In the genomic region with DNA sequence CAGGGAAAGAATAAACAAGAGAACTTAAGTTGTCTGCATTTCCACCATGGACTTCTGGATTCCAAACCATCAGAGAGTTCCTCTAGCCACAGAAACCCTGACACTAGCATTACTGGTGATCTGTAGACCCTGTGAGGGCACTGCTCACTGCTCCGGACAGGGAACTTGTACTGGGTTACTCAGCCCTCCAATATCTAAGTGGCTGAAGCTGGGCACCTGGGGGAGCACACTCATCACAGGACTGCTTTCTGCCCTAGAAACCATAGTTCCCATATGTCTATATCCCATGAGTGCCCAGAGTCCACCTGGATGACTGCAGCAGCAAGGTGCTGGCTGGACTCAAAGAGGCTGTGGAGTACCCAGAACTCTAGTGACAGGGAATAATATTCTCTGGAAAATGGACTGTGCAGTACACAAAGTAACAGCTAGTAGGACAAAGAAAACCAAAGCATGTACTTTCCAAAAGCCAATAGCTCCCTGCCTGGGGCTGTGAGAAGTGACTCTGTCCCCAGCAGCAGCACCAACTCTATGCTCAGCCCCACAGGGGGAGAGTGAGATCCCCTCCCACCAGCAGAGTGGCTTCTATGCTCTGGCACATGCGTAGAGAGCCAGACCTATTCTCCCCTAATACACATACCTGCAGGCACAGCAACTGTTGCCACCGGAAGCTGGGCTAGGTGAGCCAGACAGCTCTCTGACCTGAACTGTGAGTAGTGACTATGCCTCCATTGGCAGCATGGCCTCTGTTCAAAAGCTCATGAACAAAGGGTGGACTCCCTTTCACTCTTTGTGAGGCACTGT, we compare ENCODE assay signal across 4 cellular contexts.
TF ChIP-seq lines count a peak whose summit lies in the region.

No MANE protein-coding gene starts in this region.

TF ChIP-seq in A549, 52 proteins besides CTCF, POLR2A, EP300 and RAD21:
- TF ChIP-seq, protein P1, sequence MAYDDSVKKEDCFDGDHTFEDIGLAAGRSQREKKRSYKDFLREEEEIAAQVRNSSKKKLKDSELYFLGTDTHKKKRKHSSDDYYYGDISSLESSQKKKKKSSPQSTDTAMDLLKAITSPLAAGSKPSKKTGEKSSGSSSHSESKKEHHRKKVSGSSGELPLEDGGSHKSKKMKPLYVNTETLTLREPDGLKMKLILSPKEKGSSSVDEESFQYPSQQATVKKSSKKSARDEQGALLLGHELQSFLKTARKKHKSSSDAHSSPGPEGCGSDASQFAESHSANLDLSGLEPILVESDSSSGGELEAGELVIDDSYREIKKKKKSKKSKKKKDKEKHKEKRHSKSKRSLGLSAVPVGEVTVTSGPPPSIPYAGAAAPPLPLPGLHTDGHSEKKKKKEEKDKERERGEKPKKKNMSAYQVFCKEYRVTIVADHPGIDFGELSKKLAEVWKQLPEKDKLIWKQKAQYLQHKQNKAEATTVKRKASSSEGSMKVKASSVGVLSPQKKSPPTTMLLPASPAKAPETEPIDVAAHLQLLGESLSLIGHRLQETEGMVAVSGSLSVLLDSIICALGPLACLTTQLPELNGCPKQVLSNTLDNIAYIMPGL (CRISPR knock-in tag; IDR thresholded peaks at IDR 0.05; ENCODE audit: borderline replicate concordance): no peak
- no peak for TF ChIP-seq RCOR1 (IDR thresholded peaks at IDR 0.05; ENCODE audit: low read depth, low read length)
- no peak for TF ChIP-seq CBX8 (IDR thresholded peaks at IDR 0.05)
- no peak for TF ChIP-seq HEYL (CRISPR knock-in tag; IDR thresholded peaks at IDR 0.05)
- no peak for TF ChIP-seq KDM5A (IDR thresholded peaks at IDR 0.05)
- TF ChIP-seq CEBPB (IDR thresholded peaks at IDR 0.05): no peak
- TF ChIP-seq HOXB5 (CRISPR knock-in tag; IDR thresholded peaks at IDR 0.05): no peak

TF ChIP-seq in HEK293T, 16 proteins besides CTCF, POLR2A, EP300 and RAD21:
- TF ChIP-seq FOXM1 (IDR thresholded peaks at IDR 0.05; ENCODE audit: borderline replicate concordance): no peak
- TF ChIP-seq ZNF384 (IDR thresholded peaks at IDR 0.05): no peak
- no peak for TF ChIP-seq ARNT (IDR thresholded peaks at IDR 0.05)
- TF ChIP-seq NFRKB (IDR thresholded peaks at IDR 0.05): no peak
- TF ChIP-seq TARDBP (IDR thresholded peaks at IDR 0.05): no peak
- no peak for TF ChIP-seq CTBP1 (IDR thresholded peaks at IDR 0.05; ENCODE audit: borderline replicate concordance)
- no peak for TF ChIP-seq SUZ12 (IDR thresholded peaks at IDR 0.05)
- TF ChIP-seq ELF4 (IDR thresholded peaks at IDR 0.05): no peak
- no peak for TF ChIP-seq BHLHE40 (IDR thresholded peaks at IDR 0.05; ENCODE audit: borderline replicate concordance)
- no peak for TF ChIP-seq FOXK2 (IDR thresholded peaks at IDR 0.05)
- TF ChIP-seq HDGF (IDR thresholded peaks at IDR 0.05; ENCODE audit: borderline replicate concordance): no peak
- no peak for TF ChIP-seq SP1 (IDR thresholded peaks at IDR 0.05)
- TF ChIP-seq LEF1 (IDR thresholded peaks at IDR 0.05; ENCODE audit: borderline replicate concordance): no peak
- TF ChIP-seq FOXA1 (IDR thresholded peaks at IDR 0.05): no peak
- TF ChIP-seq, protein P2, sequence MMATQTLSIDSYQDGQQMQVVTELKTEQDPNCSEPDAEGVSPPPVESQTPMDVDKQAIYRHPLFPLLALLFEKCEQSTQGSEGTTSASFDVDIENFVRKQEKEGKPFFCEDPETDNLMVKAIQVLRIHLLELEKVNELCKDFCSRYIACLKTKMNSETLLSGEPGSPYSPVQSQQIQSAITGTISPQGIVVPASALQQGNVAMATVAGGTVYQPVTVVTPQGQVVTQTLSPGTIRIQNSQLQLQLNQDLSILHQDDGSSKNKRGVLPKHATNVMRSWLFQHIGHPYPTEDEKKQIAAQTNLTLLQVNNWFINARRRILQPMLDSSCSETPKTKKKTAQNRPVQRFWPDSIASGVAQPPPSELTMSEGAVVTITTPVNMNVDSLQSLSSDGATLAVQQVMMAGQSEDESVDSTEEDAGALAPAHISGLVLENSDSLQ (IDR thresholded peaks at IDR 0.05): no peak
- no peak for TF ChIP-seq L3MBTL2 (conservative IDR thresholded peaks at IDR 0.05)
TF ChIP-seq in HEK293T: peak in this region for 0.

TF ChIP-seq in GM12878, 131 proteins besides CTCF, POLR2A, EP300 and RAD21:
- TF ChIP-seq CBFB (IDR thresholded peaks at IDR 0.05; ENCODE audit: low read depth) (no peak), CEBPB (IDR thresholded peaks at IDR 0.05; ENCODE audit: borderline replicate concordance in 1 of 2, low read depth in 2 of 2, low read length in 2 of 2) (no peak), MTA2 (IDR thresholded peaks at IDR 0.05; ENCODE audit: low read depth) (no peak), IKZF2 (IDR thresholded peaks at IDR 0.05) (no peak), SP1 (IDR thresholded peaks at IDR 0.05; ENCODE audit: low read depth, low read length) (no peak), IRF4 (IDR thresholded peaks at IDR 0.05; ENCODE audit: low read depth, low read length) (no peak)

TF ChIP-seq in SK-N-SH, 30 proteins besides CTCF, POLR2A, EP300 and RAD21:
- no peak for TF ChIP-seq ELF1 (IDR thresholded peaks at IDR 0.05)
- TF ChIP-seq YY1 (IDR thresholded peaks at IDR 0.05; ENCODE audit: low read depth): no peak
